23 cellular contexts compared by ENCODE assay signal in the genomic region with DNA sequence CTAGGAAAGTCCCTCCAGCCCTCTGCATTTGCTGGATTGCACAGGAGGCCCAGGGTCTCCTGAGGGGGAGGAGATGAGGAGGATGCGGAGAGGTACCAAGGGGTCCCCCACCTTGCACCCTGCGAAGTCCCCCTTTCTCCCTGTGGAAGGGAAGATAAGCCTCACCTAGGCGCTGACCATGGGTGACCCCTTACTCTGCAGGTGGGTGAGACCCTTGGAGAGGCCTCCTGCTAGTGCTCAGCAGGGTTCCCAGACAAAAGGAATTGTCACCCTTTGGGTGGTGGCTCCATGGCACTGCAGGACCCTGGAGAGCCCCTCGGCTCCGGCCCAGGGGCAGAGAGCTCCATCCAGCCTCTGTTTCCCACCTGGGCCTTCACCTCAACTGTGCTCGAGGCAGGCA.
A peak's percentile ranks its signal among the peaks of the same experiment; 100 is the strongest.
DNase-seq lines count a peak whose midpoint lies in the region; ATAC-seq and TF ChIP-seq lines count a peak whose summit lies in the region.
"Had no signal": no experiment of that assay in that cellular context is flagged by ENCODE, and none has a peak within 500 bp of the region (broad histone marks: within the 10 kb centered on the region; RNA-seq: fewer than 3 reads in every experiment).

No MANE protein-coding gene starts in this region.

- H3K4me3 ChIP-seq in psoas muscle, result no peak overlapping the region

- H3K36me3 Mint-ChIP-seq in natural killer cell treated with Interleukin-12 subunit alpha and Interleukin-12 subunit beta and Interleukin-15 and Interleukin-18, amount 100 ng/mL, for 72 hours, result no peaks in the 10 kb centered on the region
- H3K36me3 Mint-ChIP-seq in natural killer cell, result no peaks in the 10 kb centered on the region
- H3K36me3 Mint-ChIP-seq: CD8-positive, alpha-beta memory T cell had no signal

- H3K27ac ChIP-seq in psoas muscle, result no peak overlapping the region
- H3K27ac ChIP-seq: RWPE1 had no signal

- H3K27me3 ChIP-seq in psoas muscle (ENCODE audit: insufficient read depth in 3 of 3, low read length in 2 of 3), result no peaks in the 10 kb centered on the region

- no peaks in the 10 kb centered on the region for H3K4me1 Mint-ChIP-seq in natural killer cell treated with Interleukin-12 subunit alpha and Interleukin-12 subunit beta and Interleukin-15 and Interleukin-18, amount 100 ng/mL, for 72 hours (ENCODE audit: low read depth in 2 of 2)
- H3K4me1 Mint-ChIP-seq in natural killer cell, result no peaks in the 10 kb centered on the region
- H3K4me1 Mint-ChIP-seq: CD8-positive, alpha-beta memory T cell had no signal

- H3K4me3 Mint-ChIP-seq in natural killer cell treated with Interleukin-12 subunit alpha and Interleukin-12 subunit beta and Interleukin-15 and Interleukin-18, amount 100 ng/mL, for 72 hours, result no peak overlapping the region
- no peak overlapping the region for H3K4me3 Mint-ChIP-seq in natural killer cell
- H3K4me3 Mint-ChIP-seq: CD8-positive, alpha-beta memory T cell had no signal

- H3K36me3 ChIP-seq in psoas muscle (ENCODE audit: insufficient read depth in 1 of 2, low read depth in 1 of 2), result no peaks in the 10 kb centered on the region

- peaks cover 6 to 20% of the 10 kb centered on the region in 2 donors for H3K27me3 Mint-ChIP-seq in natural killer cell treated with Interleukin-12 subunit alpha and Interleukin-12 subunit beta and Interleukin-15 and Interleukin-18, amount 100 ng/mL, for 72 hours
- peaks cover 4 to 5% of the 10 kb centered on the region in 2 donors for H3K27me3 Mint-ChIP-seq in natural killer cell (ENCODE audit: low read depth in 2 of 2)

- intact Hi-C loops in natural killer cell (cut with micrococcal nuclease), result no loop called here
- intact Hi-C loops in psoas muscle (cut with DNase I), result loop anchor here in 1 of 2 donors (10.0 kb wide), 1 partner anchor 365 kb away; no protein-coding TSS in a partner anchor

- no peak for ATAC-seq in natural killer cell treated with Interleukin-12 subunit alpha and Interleukin-12 subunit beta and Interleukin-15 and Interleukin-18, amount 100 ng/mL, for 72 hours
- ATAC-seq in natural killer cell (no peak), psoas muscle (no peak)

- H3K9me3 ChIP-seq in psoas muscle, result no peaks in the 10 kb centered on the region

- no peaks in the 10 kb centered on the region for H3K9me3 Mint-ChIP-seq in natural killer cell treated with Interleukin-12 subunit alpha and Interleukin-12 subunit beta and Interleukin-15 and Interleukin-18, amount 100 ng/mL, for 72 hours
- no peaks in the 10 kb centered on the region for H3K9me3 Mint-ChIP-seq in natural killer cell
- H3K9me3 Mint-ChIP-seq: CD8-positive, alpha-beta memory T cell had no signal

- H3K27ac Mint-ChIP-seq in natural killer cell treated with Interleukin-12 subunit alpha and Interleukin-12 subunit beta and Interleukin-15 and Interleukin-18, amount 100 ng/mL, for 72 hours, result no peak overlapping the region
- H3K27ac Mint-ChIP-seq in natural killer cell, result no peak overlapping the region
- H3K27ac Mint-ChIP-seq: CD8-positive, alpha-beta memory T cell had no signal

- DNase-seq in activated CD8-positive, alpha-beta memory T cell treated with anti-CD3 and anti-CD28 coated beads for 24 hours, result peak; percentile 21
- DNase-seq in activated CD8-positive, alpha-beta memory T cell treated with anti-CD3 and anti-CD28 coated beads, Interleukin-2, amount 50 U/mL, for 48 hours, result no peak
- peak; percentile 28 for DNase-seq in natural killer cell treated with Interleukin-12 subunit alpha and Interleukin-12 subunit beta and Interleukin-15 and Interleukin-18, amount 100 ng/mL, for 72 hours (ENCODE audit: low spot score)
- DNase-seq in natural killer cell, result no peak
- DNase-seq in mucosa of gallbladder (ENCODE audit: low spot score), result peak; percentile 8
- DNase-seq in psoas muscle, result no peak
- no peak for DNase-seq in NCI-H1092 (lab: John Stamatoyannopoulos, UW)
- DNase-seq in GM19238 (ENCODE audit: insufficient read length, low spot score), result no peak
- DNase-seq: 8988T; C1 segment of cervical spinal cord; Calu3; DMS153; Karpas-422; MV-4-11; NCI-H1694; NCI-H2081; NCI-H2171; NCI-H345; NCI-H524; NCI-H774; NK-92 treated with Interleukin-12 subunit alpha and Interleukin-12 subunit beta, amount 100 ng/mL, for 24 hours had no signal

- H3K4me1 ChIP-seq in psoas muscle, result no peaks in the 10 kb centered on the region

- 89 to 92% (median 90%) methylated on average over 5 to 6 of the region's 6 CpGs for WGBS in psoas muscle, 3 donors

- TF ChIP-seq CTCF in natural killer cell (IDR thresholded peaks at IDR 0.05) (no peak), psoas muscle (IDR thresholded peaks at IDR 0.05) (no peak)

Comparison
In these comparisons a context has a peak if more than half of its experiments do, and no peak if none do; other contexts are left out.
1. DNase-seq: peak in activated CD8-positive, alpha-beta memory T cell treated with anti-CD3 and anti-CD28 coated beads for 24 hours (single experiment), natural killer cell treated with Interleukin-12 subunit alpha and Interleukin-12 subunit beta and Interleukin-15 and Interleukin-18, amount 100 ng/mL, for 72 hours (single experiment) and mucosa of gallbladder (single experiment); none in activated CD8-positive, alpha-beta memory T cell treated with anti-CD3 and anti-CD28 coated beads, Interleukin-2, amount 50 U/mL, for 48 hours (single experiment), natural killer cell (single experiment), psoas muscle (0 of 2), NCI-H1092 (single experiment) and GM19238 (single experiment).